ENCODE assay signal across 20 cellular contexts in the genomic region with DNA sequence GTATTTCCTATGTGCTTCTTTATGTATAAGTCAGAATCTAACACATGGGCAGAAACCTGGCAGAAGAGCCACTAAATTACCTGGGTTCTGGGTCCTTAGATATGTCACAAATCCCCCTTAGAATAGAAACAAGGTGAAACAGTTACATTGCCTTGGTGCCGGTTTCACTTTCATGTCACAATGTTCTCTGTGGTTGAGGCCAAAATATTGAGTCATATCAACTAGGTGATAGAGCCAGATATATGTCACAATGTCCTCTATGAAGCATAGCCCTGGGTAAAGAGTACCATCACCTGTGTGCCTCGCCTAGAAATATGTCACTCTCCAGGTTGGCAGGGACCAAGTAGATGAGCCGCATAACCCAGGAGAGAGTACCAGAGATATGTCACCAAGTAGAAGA.
DNase-seq lines count a peak whose midpoint lies in the region; ATAC-seq lines count a peak whose summit lies in the region.
"Had no signal": no experiment of that assay in that cellular context is flagged by ENCODE, and none has a peak within 500 bp of the region (broad histone marks: within the 10 kb centered on the region; RNA-seq: fewer than 3 reads in every experiment).

No MANE protein-coding gene starts in this region.

- POLR2A ChIA-PET in activated CD4-positive, alpha-beta T cell treated with anti-CD3 and anti-CD28 coated beads for 36 hours (lab: Charles Lee) = no interaction called here

- H3K27me3 Mint-ChIP-seq in activated CD4-positive, alpha-beta T cell treated with anti-CD3 and anti-CD28 coated beads for 36 hours = no peaks in the 10 kb centered on the region
- no peaks in the 10 kb centered on the region for H3K27me3 Mint-ChIP-seq in activated CD4-positive, alpha-beta T cell treated with anti-CD3 and anti-CD28 coated beads, Interleukin-2, amount 10 ng/mL, durations not matched to agents 24 days and 14 days
- H3K27me3 Mint-ChIP-seq: CD4-positive, alpha-beta T cell; T-cell had no signal

- no peak overlapping the region for H3K4me3 Mint-ChIP-seq in activated CD4-positive, alpha-beta T cell treated with anti-CD3 and anti-CD28 coated beads for 36 hours
- no peak overlapping the region for H3K4me3 Mint-ChIP-seq in activated CD4-positive, alpha-beta T cell treated with anti-CD3 and anti-CD28 coated beads, Interleukin-2, amount 10 ng/mL, durations not matched to agents 24 days and 14 days
- H3K4me3 Mint-ChIP-seq: CD4-positive, alpha-beta T cell; T-cell had no signal

- H3K27ac Mint-ChIP-seq in activated CD4-positive, alpha-beta T cell treated with anti-CD3 and anti-CD28 coated beads for 36 hours = no peak overlapping the region
- no peak overlapping the region for H3K27ac Mint-ChIP-seq in activated CD4-positive, alpha-beta T cell treated with anti-CD3 and anti-CD28 coated beads, Interleukin-2, amount 10 ng/mL, durations not matched to agents 24 days and 14 days
- H3K27ac Mint-ChIP-seq: CD4-positive, alpha-beta T cell; T-cell had no signal

- CTCF ChIA-PET in activated CD4-positive, alpha-beta T cell treated with anti-CD3 and anti-CD28 coated beads for 36 hours (lab: Charles Lee) = no interaction called here

- H3K9me3 Mint-ChIP-seq in activated CD4-positive, alpha-beta T cell treated with anti-CD3 and anti-CD28 coated beads for 36 hours (ENCODE audit: low read depth) = no peaks in the 10 kb centered on the region
- no peaks in the 10 kb centered on the region for H3K9me3 Mint-ChIP-seq in activated CD4-positive, alpha-beta T cell treated with anti-CD3 and anti-CD28 coated beads, Interleukin-2, amount 10 ng/mL, durations not matched to agents 24 days and 14 days
- H3K9me3 Mint-ChIP-seq: CD4-positive, alpha-beta T cell; T-cell had no signal

- H3K4me1 Mint-ChIP-seq in activated CD4-positive, alpha-beta T cell treated with anti-CD3 and anti-CD28 coated beads for 36 hours = no peaks in the 10 kb centered on the region
- no peaks in the 10 kb centered on the region for H3K4me1 Mint-ChIP-seq in activated CD4-positive, alpha-beta T cell treated with anti-CD3 and anti-CD28 coated beads, Interleukin-2, amount 10 ng/mL, durations not matched to agents 24 days and 14 days
- H3K4me1 Mint-ChIP-seq: T-cell had no signal

- ATAC-seq in activated CD4-positive, alpha-beta T cell treated with anti-CD3 and anti-CD28 coated beads for 36 hours = peak; percentile 51
- ATAC-seq in GM18868 (IDR thresholded peaks at IDR 0.05; ENCODE audit: unreplicated experiment) (peak; percentile 63), GM21737 (IDR thresholded peaks at IDR 0.05; ENCODE audit: unreplicated experiment) (peak; percentile 57), HG03460 (IDR thresholded peaks at IDR 0.05; ENCODE audit: unreplicated experiment) (peak; percentile 57)
- ATAC-seq: T-cell had no signal

- intact Hi-C loops in activated CD4-positive, alpha-beta T cell treated with anti-CD3 and anti-CD28 coated beads for 36 hours (cut with DNase I, micrococcal nuclease) = no loop called here
- intact Hi-C loops in activated CD4-positive, alpha-beta T cell treated with anti-CD3 and anti-CD28 coated beads, Interleukin-2, amount 10 ng/mL, durations not matched to agents 24 days and 14 days (cut with micrococcal nuclease) = no loop called here

- H3K36me3 Mint-ChIP-seq in activated CD4-positive, alpha-beta T cell treated with anti-CD3 and anti-CD28 coated beads for 36 hours (ENCODE audit: low read depth) = no peaks in the 10 kb centered on the region
- no peaks in the 10 kb centered on the region for H3K36me3 Mint-ChIP-seq in activated CD4-positive, alpha-beta T cell treated with anti-CD3 and anti-CD28 coated beads, Interleukin-2, amount 10 ng/mL, durations not matched to agents 24 days and 14 days (ENCODE audit: low read depth)
- H3K36me3 Mint-ChIP-seq: T-cell had no signal

- DNase-seq in activated CD4-positive, alpha-beta T cell treated with anti-CD3 and anti-CD28 coated beads for 36 hours = no peak
- DNase-seq in activated CD4-positive, alpha-beta T cell treated with anti-CD3 and anti-CD28 coated beads, Interleukin-2, amount 10 ng/mL, durations not matched to agents 24 days and 14 days = no peak
- DNase-seq in MV-4-11 (lab: John Stamatoyannopoulos, UW) (no peak), NCI-H82 treated with DMSO at 0.1 percent for 48 hours (lab: John Stamatoyannopoulos, UW; ENCODE audit: unreplicated experiment) (no peak)
- DNase-seq in activated CD4-positive, alpha-beta T cell treated with anti-CD3 and anti-CD28 coated beads for 4 hours = no peak
- DNase-seq: Caco-2; CD4-positive, alpha-beta T cell; DMS153; GDM1; Kasumi-1; MG63; NCI-H1105; NCI-H1694 treated with DMSO at 0.1 percent for 48 hours; RPMI8226; SHP77 treated with DMSO at 0.1 percent for 48 hours; SK-N-SH; T-cell had no signal
